1 cellular context compared by ENCODE assay signal in the genomic region with DNA sequence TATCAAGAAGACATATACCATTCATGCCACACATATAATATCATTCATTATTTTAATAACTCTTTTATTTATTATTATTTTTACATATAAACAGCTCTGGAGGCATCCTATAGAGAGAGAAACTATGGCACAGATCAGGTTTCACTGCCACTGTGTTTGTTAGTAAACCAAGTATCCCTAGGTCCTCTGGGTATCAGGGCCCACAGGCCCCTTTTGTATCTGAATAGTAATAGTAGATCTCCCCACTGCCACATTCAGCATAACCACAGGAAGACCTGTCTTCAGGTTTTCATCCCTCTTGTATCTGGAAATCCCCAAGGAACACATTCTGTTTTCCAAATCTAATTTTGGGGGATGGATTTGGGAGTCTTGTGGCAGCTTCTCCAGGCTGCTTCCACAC.
TF ChIP-seq lines count a peak whose summit lies in the region.

No MANE protein-coding gene starts in this region.

TF ChIP-seq in HepG2, 621 proteins besides CTCF, POLR2A, EP300 and RAD21 (continued from another document):
- TF ChIP-seq ZNF318 (CRISPR knock-in tag; IDR thresholded peaks at IDR 0.05): no peak
- no peak for TF ChIP-seq ZBTB25 (CRISPR knock-in tag; IDR thresholded peaks at IDR 0.05)
